4 cellular contexts compared by ENCODE assay signal in the genomic region with DNA sequence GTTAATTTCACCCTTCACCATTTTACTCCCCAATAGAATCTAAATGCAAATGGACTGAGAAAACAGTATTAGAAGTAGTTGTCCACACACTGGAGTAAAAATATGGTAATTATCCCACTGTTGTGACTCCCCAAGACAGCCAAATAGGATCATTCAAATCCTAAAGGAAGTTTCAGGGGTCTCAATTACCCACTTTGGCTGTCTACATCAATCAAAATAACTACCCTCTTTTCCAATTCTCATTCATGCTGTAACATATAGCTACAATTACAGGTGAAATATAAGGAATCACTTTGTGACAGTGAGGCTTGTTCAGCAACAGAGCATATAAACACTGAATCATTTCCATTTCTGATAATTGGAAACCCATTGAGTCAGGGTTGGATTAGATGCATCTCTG.
"Had no signal": no experiment of that assay in that cellular context is flagged by ENCODE, and none has a peak within 500 bp of the region (broad histone marks: within the 10 kb centered on the region; RNA-seq: fewer than 3 reads in every experiment).

No MANE protein-coding gene starts in this region.

- DNase-seq: IMR-90, KBM-7 had no signal

- H3K4me3 ChIP-seq: K562 had no signal

- H3K27ac ChIP-seq: HL-60 had no signal
